Comparison of ENCODE assay signal across 6 cellular contexts in genomic region chr1:13246554-13246871, GRCh38. TPM values are rescaled to one million over a fixed set of nuclear protein-coding genes. Genes with fewer than 3 reads are reported as not detected.
"Had no signal": no experiment of that assay in that cellular context is flagged by ENCODE, and none has a peak within 500 bp of the region (broad histone marks: within the 10 kb centered on the region; RNA-seq: fewer than 3 reads in every experiment).

No MANE protein-coding gene starts in this region.

RNA-seq across cellular contexts. Expression of gene PRAMEF5, which starts 7.5 kb away (rescaled TPM):
- total RNA-seq: M059J, PC-3, Peyer's patch, Right ventricle myocardium inferior, SJCRH30, SK-MEL-5 had no signal

RNA-seq across cellular contexts. Expression of gene PRAMEF18, which starts 20.6 kb away (rescaled TPM):
- total RNA-seq: M059J, PC-3, Peyer's patch, Right ventricle myocardium inferior, SJCRH30, SK-MEL-5 had no signal

RNA-seq across cellular contexts. Expression of gene PRAMEF8, which starts 38.4 kb away (rescaled TPM):
- total RNA-seq: M059J, PC-3, Peyer's patch, Right ventricle myocardium inferior, SJCRH30, SK-MEL-5 had no signal

RNA-seq across cellular contexts. Expression of gene PRAMEF13, which starts 45.3 kb away (rescaled TPM):
- total RNA-seq: M059J, PC-3, Peyer's patch, Right ventricle myocardium inferior, SJCRH30, SK-MEL-5 had no signal

RNA-seq across cellular contexts. Expression of gene PRAMEF33, which starts 56.8 kb away (rescaled TPM):
- total RNA-seq: M059J, PC-3, Peyer's patch, Right ventricle myocardium inferior, SJCRH30, SK-MEL-5 had no signal
